1 cellular context compared by ENCODE assay signal in the genomic region with DNA sequence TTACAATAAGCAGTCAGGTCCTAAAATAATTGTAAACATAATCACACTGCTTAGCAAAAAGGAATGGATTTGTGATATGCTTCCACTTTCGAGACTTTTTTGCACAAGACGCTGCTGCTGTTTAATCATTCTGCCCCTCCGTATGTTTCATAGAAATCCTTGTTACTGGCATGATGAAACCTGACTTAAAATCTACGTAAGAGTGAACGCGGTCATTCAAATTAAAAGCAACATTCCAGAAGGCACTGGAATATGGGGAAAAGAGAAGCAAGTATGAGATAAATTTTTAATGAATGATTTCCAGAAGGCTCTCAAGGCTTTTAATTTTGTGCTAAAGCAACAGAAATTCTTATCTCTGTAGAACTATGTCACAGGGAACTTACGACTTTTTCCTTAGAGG.
TF ChIP-seq lines count a peak whose summit lies in the region.

No MANE protein-coding gene starts in this region.

TF ChIP-seq in GM12878, 131 proteins besides CTCF, POLR2A, EP300 and RAD21:
- TF ChIP-seq, protein P1, sequence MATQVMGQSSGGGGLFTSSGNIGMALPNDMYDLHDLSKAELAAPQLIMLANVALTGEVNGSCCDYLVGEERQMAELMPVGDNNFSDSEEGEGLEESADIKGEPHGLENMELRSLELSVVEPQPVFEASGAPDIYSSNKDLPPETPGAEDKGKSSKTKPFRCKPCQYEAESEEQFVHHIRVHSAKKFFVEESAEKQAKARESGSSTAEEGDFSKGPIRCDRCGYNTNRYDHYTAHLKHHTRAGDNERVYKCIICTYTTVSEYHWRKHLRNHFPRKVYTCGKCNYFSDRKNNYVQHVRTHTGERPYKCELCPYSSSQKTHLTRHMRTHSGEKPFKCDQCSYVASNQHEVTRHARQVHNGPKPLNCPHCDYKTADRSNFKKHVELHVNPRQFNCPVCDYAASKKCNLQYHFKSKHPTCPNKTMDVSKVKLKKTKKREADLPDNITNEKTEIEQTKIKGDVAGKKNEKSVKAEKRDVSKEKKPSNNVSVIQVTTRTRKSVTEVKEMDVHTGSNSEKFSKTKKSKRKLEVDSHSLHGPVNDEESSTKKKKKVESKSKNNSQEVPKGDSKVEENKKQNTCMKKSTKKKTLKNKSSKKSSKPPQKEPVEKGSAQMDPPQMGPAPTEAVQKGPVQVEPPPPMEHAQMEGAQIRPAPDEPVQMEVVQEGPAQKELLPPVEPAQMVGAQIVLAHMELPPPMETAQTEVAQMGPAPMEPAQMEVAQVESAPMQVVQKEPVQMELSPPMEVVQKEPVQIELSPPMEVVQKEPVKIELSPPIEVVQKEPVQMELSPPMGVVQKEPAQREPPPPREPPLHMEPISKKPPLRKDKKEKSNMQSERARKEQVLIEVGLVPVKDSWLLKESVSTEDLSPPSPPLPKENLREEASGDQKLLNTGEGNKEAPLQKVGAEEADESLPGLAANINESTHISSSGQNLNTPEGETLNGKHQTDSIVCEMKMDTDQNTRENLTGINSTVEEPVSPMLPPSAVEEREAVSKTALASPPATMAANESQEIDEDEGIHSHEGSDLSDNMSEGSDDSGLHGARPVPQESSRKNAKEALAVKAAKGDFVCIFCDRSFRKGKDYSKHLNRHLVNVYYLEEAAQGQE (IDR thresholded peaks at IDR 0.05; ENCODE audit: low read depth, low read length) = no peak
- TF ChIP-seq TAF1 (IDR thresholded peaks at IDR 0.05; ENCODE audit: borderline replicate concordance, low read depth, low read length) (no peak), PBX3 (IDR thresholded peaks at IDR 0.05; ENCODE audit: insufficient replicate concordance, low read depth, low read length) (no peak), NRF1 (conservative IDR thresholded peaks at IDR 0.05; ENCODE audit: low read depth, low read length) (no peak), NBN (IDR thresholded peaks at IDR 0.05) (no peak)
- TF ChIP-seq, protein P2, sequence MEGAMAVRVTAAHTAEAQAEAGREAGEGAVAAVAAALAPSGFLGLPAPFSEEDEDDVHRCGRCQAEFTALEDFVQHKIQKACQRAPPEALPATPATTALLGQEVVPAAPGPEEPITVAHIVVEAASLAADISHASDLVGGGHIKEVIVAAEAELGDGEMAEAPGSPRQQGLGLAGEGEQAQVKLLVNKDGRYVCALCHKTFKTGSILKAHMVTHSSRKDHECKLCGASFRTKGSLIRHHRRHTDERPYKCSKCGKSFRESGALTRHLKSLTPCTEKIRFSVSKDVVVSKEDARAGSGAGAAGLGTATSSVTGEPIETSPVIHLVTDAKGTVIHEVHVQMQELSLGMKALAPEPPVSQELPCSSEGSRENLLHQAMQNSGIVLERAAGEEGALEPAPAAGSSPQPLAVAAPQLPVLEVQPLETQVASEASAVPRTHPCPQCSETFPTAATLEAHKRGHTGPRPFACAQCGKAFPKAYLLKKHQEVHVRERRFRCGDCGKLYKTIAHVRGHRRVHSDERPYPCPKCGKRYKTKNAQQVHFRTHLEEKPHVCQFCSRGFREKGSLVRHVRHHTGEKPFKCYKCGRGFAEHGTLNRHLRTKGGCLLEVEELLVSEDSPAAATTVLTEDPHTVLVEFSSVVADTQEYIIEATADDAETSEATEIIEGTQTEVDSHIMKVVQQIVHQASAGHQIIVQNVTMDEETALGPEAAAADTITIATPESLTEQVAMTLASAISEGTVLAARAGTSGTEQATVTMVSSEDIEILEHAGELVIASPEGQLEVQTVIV (IDR thresholded peaks at IDR 0.05; ENCODE audit: borderline replicate concordance, partially characterized antibody) = no peak
